Comparison of ENCODE assay signal across 22 cellular contexts in genomic region chr1:228298471-228298870, GRCh38.
"Had no signal": no experiment of that assay in that cellular context is flagged by ENCODE, and none has a peak within 500 bp of the region (broad histone marks: within the 10 kb centered on the region; RNA-seq: fewer than 3 reads in every experiment).

No MANE protein-coding gene starts in this region.

- H3K36me3 ChIP-seq: neutrophil, pancreas, sigmoid colon, uterus had no signal

- H3K27me3 ChIP-seq: dorsolateral prefrontal cortex, gastrocnemius medialis, hepatocyte, left lung, neutrophil, pancreas, sigmoid colon, testis, tibial artery, upper lobe of left lung, uterus had no signal

- ATAC-seq: esophagus mucosa; gastrocnemius medialis; left lung; natural killer cell treated with Interleukin-12 subunit alpha and Interleukin-12 subunit beta and Interleukin-15 and Interleukin-18, amount 100 ng/mL, for 72 hours; pancreas; stimulated activated memory B cell treated with anti-CD40 and anti-IgM and Interleukin-4, amounts not matched to agents 10 μg/mL and 1 μg/mL and 100 μg/mL, for 72 hours; stimulated activated naive CD8-positive, alpha-beta T cell treated with anti-CD3 and anti-CD28 coated beads, Interleukin-15, Interleukin-2, amounts not matched to agents 100 U/mL and 50 U/mL, for 24 hours had no signal

- DNase-seq: effector CD4-positive, alpha-beta T cell; foreskin fibroblast; gastrocnemius medialis; kidney; left lung; naive B cell; sigmoid colon; stimulated activated CD4-positive, alpha-beta T cell treated with anti-CD3 and anti-CD28 coated beads, Interleukin-4, amount 100 ng/mL, for 4 hours; stimulated activated naive CD8-positive, alpha-beta T cell treated with anti-CD3 and anti-CD28 coated beads, Interleukin-15, Interleukin-2, amounts not matched to agents 100 U/mL and 50 U/mL, for 24 hours; testis; tibial artery; upper lobe of left lung; uterus had no signal

- H3K27ac ChIP-seq: dorsolateral prefrontal cortex, epithelial cell of prostate, hepatocyte, left lung, neutrophil, pancreas, sigmoid colon, testis, tibial artery, upper lobe of left lung, uterus had no signal

- H3K4me3 ChIP-seq: dorsolateral prefrontal cortex, gastrocnemius medialis, hepatocyte, left lung, lung, pancreas, sigmoid colon, testis, tibial artery, upper lobe of left lung, uterus had no signal

- H3K9me3 ChIP-seq: gastrocnemius medialis, pancreas, testis had no signal

- H3K4me1 ChIP-seq: gastrocnemius medialis, left lung, pancreas, sigmoid colon, testis, tibial artery, upper lobe of left lung, uterus had no signal
